8 cellular contexts compared by ENCODE assay signal in the genomic region with DNA sequence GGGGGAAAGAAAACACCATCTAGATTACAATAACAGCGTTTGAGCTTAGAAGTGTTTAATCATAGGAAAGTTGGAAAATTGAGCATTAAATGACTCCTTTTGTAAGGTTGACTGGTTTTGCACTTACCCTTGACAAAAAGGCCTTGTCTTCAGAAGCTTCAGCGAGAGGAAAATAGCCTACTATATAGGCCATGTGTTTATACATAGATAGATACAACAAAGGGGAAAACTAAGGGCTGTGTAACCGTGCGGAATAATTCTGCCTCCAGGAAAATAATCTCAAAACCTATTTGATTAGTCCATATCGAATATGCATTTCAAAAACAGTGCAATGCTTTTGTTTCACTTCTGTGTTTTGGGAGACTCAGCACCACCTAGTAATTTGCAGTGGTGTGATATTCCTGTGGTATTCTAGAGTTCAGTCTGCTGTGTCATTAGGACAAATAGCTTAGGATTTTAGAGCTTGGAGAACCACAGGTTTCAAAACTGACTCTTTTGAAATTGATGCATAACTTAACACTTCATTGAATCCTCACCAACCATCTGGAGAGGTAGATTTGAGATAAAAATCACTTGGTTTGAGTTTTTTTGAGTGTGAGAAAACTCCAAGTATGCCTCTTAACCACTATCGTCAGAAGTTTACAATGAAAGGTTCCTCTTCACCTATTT. TPM values are rescaled to one million over a fixed set of nuclear protein-coding genes. Genes with fewer than 3 reads are reported as not detected.
A peak's percentile ranks its signal among the peaks of the same experiment; 100 is the strongest.
DNase-seq lines count a peak whose midpoint lies in the region; ATAC-seq and TF ChIP-seq lines count a peak whose summit lies in the region.

No MANE protein-coding gene starts in this region.

- CTCF ChIA-PET in PC-9 (lab: Charles Lee) = interaction anchor here (0.5 kb wide), 1 partner anchor 578 kb away, joined by 4 read pairs; no protein-coding TSS in a partner anchor

- DNase-seq in GM06990 (ENCODE audit: extremely low read depth, insufficient read length) = no peak
- DNase-seq in PC-9 = peak in 1 of 2 experiments; percentile 80
- DNase-seq in esophagus muscularis mucosa (ENCODE audit: extremely low spot score) = no peak
- no peak for DNase-seq in gastrocnemius medialis
- no peak for DNase-seq in NCI-H526 (lab: John Stamatoyannopoulos, UW)
- DNase-seq in foreskin keratinocyte = no peak
- no peak for DNase-seq in GM19240 (ENCODE audit: insufficient read length, low spot score)
- no peak for DNase-seq in middle frontal gyrus (ENCODE audit: extremely low spot score, low spot score)

- no peaks in the 10 kb centered on the region for H4K20me1 ChIP-seq in PC-9 (ENCODE audit: insufficient read depth)

- BruUV-seq in PC-9 (replicated peaks; lab: Mats Ljungman, UMichigan) = no TSS peak

- H3K27me3 ChIP-seq in GM06990 (replicated peaks; ENCODE audit: control insufficient read depth, insufficient read depth, low read length) (no peaks in the 10 kb centered on the region), PC-9 (ENCODE audit: insufficient read depth, low read depth) (no peaks in the 10 kb centered on the region), esophagus muscularis mucosa (no peaks in the 10 kb centered on the region), gastrocnemius medialis (no peaks in the 10 kb centered on the region), foreskin keratinocyte (no peaks in the 10 kb centered on the region)

- WGBS in esophagus muscularis mucosa = 25% methylated on average over 6 of the region's 6 CpGs

- H3K4me3 ChIP-seq in GM06990 (replicated peaks; ENCODE audit: low read depth, low read length) (peak overlapping the region; percentile 75), PC-9 (peak overlapping the region; percentile 20; the same call in 1 of the 2 replicates), esophagus muscularis mucosa (peak overlapping the region; percentile 75 to 90 (median 86)), gastrocnemius medialis (peak overlapping the region; percentile 64 to 88 (median 76))

- TF ChIP-seq CTCF in GM06990 (IDR thresholded peaks at IDR 0.05; ENCODE audit: insufficient read depth, low read length, poor library complexity, severe bottlenecking) (no peak), PC-9 (conservative IDR thresholded peaks at IDR 0.05) (no peak), esophagus muscularis mucosa (IDR thresholded peaks at IDR 0.05) (no peak), gastrocnemius medialis (IDR thresholded peaks at IDR 0.05 in 4 of 5, conservative IDR thresholded peaks at IDR 0.05 in 1 of 5) (no peak), foreskin keratinocyte (conservative IDR thresholded peaks at IDR 0.05) (no peak)

- POLR2A ChIA-PET in PC-9 (lab: Charles Lee; ENCODE audit: unreplicated experiment) = interaction anchor here (1.0 kb wide), 1 partner anchor 799 kb away, joined by 4 read pairs; no protein-coding TSS in a partner anchor

- peaks cover 13% of the 10 kb centered on the region for H3K4me1 ChIP-seq in PC-9 (replicated peaks; ENCODE audit: insufficient read depth)
- H3K4me1 ChIP-seq in esophagus muscularis mucosa = peaks cover 49 to 55% (median 54%) of the 10 kb centered on the region in 4 donors
- H3K4me1 ChIP-seq in gastrocnemius medialis = peaks cover 6 to 15% of the 10 kb centered on the region in 2 donors
- H3K4me1 ChIP-seq in foreskin keratinocyte = no peaks in the 10 kb centered on the region

- H3K79me2 ChIP-seq in PC-9 (ENCODE audit: low read depth) = no peaks in the 10 kb centered on the region

- no peak overlapping the region for H2AFZ ChIP-seq in PC-9

- no peaks in the 10 kb centered on the region for H3K9me2 ChIP-seq in PC-9 (ENCODE audit: insufficient read depth)

- peaks cover 3% of the 10 kb centered on the region; the same call in 1 of the 2 replicates for H3K36me3 ChIP-seq in GM06990 (ENCODE audit: control insufficient read depth, insufficient read depth, low read length)
- H3K36me3 ChIP-seq in PC-9 (ENCODE audit: low read depth) = no peaks in the 10 kb centered on the region
- peaks cover 0 to 26% (median 4%) of the 10 kb centered on the region in 4 donors for H3K36me3 ChIP-seq in esophagus muscularis mucosa
- H3K36me3 ChIP-seq in gastrocnemius medialis = no peaks in the 10 kb centered on the region

- ATAC-seq in gastrocnemius medialis (no peak), foreskin keratinocyte (no peak)

- peaks cover 14% of the 10 kb centered on the region; the same call in 1 of the 2 replicates for H3F3A ChIP-seq in PC-9 (ENCODE audit: insufficient read depth, low read depth)

- no peak for TF ChIP-seq POLR2A in esophagus muscularis mucosa (IDR thresholded peaks at IDR 0.05; ENCODE audit: low read depth)
- TF ChIP-seq POLR2A in gastrocnemius medialis (IDR thresholded peaks at IDR 0.05) = no peak

- TF ChIP-seq EP300 in esophagus muscularis mucosa (IDR thresholded peaks at IDR 0.05) = no peak

- H3K4me2 ChIP-seq in PC-9 = peak overlapping the region; percentile 97

- peak overlapping the region; percentile 60 for H3K27ac ChIP-seq in PC-9
- H3K27ac ChIP-seq in esophagus muscularis mucosa (replicated peaks in 1 of 4) = peak overlapping the region; percentile 88 to 95 (median 94)
- peak overlapping the region; percentile 67 to 82 (median 74) for H3K27ac ChIP-seq in gastrocnemius medialis
- no peak overlapping the region for H3K27ac ChIP-seq in foreskin keratinocyte

- intact Hi-C loops in PC-9 (cut with micrococcal nuclease; ENCODE audit: unreplicated experiment) = loop anchor here (2.0 kb wide), 1 partner anchor 27 kb away; no protein-coding TSS in a partner anchor
- intact Hi-C loops in esophagus muscularis mucosa (cut with DNase I) = loop anchor here (2.0 to 10.0 kb wide), 2 partner anchors 27 to 169 kb away; a partner anchor contains a TSS
- intact Hi-C loops in gastrocnemius medialis (cut with DNase I; ENCODE audit: low total_unique reads) = loop anchor here (10.0 kb wide), 1 partner anchor 59 kb away; no protein-coding TSS in a partner anchor

- in situ Hi-C loops in gastrocnemius medialis (cut with MboI; ENCODE audit: low sequenced_read_pairs in 4 of 4) = loop anchor here in 3 of 4 donors (25.0 kb wide), 1 partner anchor 391 kb away; a partner anchor contains a TSS

- H3K9me3 ChIP-seq in PC-9 (ENCODE audit: insufficient read depth, low read depth) (no peaks in the 10 kb centered on the region), esophagus muscularis mucosa (no peaks in the 10 kb centered on the region), gastrocnemius medialis (no peaks in the 10 kb centered on the region)

RNA-seq across cellular contexts. Expression of a gene that starts 1.8 kb away (rescaled TPM):
- total RNA-seq in PC-9 (2021) (0.48 and 0.58 TPM in 2 replicates), esophagus muscularis mucosa (10 to 100 TPM; 14.5 to 25.9 (median 23.1) TPM), gastrocnemius medialis (1 to 10 TPM; 6.2 to 9.7 (median 7.3) TPM), foreskin keratinocyte (4.1 and 6.9 TPM in 2 replicates)
- polyA plus RNA-seq in foreskin keratinocyte = 0.90 and 1.1 TPM in 2 replicates

RNA-seq across cellular contexts. Expression of a gene that starts 55.3 kb away (rescaled TPM):
- total RNA-seq in PC-9 (2021) = 21.8 and 32.9 TPM in 2 replicates
- total RNA-seq in esophagus muscularis mucosa = 10 to 100 TPM; 13.3 to 15.4 (median 14.0) TPM
- 10 to 100 TPM in 1 of 4 donors, 1 to 10 TPM in 3; 5.7 to 13.4 (median 7.7) TPM for total RNA-seq in gastrocnemius medialis
- 21.2 and 23.8 TPM in 2 replicates for total RNA-seq in foreskin keratinocyte
- 16.1 and 17.6 TPM in 2 replicates for polyA plus RNA-seq in foreskin keratinocyte

Comparison
In these comparisons a context has a peak if more than half of its experiments do, and no peak if none do; other contexts are left out.
1. H3K4me3 ChIP-seq: peak in every context shown above with its lines; median percentile 86 in esophagus muscularis mucosa; 76 in gastrocnemius medialis; 75 in GM06990; 20 in PC-9.